Comparison of ENCODE assay signal across 21 cellular contexts in genomic region chr5:80646926-80647325, GRCh38. TPM values are rescaled to one million over a fixed set of nuclear protein-coding genes. Genes with fewer than 3 reads are reported as not detected.
A peak's percentile ranks its signal among the peaks of the same experiment; 100 is the strongest.
DNase-seq lines count a peak whose midpoint lies in the region; ATAC-seq and TF ChIP-seq lines count a peak whose summit lies in the region.
"Had no signal": no experiment of that assay in that cellular context is flagged by ENCODE, and none has a peak within 500 bp of the region (broad histone marks: within the 10 kb centered on the region; RNA-seq: fewer than 3 reads in every experiment).

No MANE protein-coding gene starts in this region.

- no peak overlapping the region for H2BK15ac ChIP-seq in neuronal stem cell (ENCODE audit: low read length)

- no peak for DNase-seq in activated CD8-positive, alpha-beta T cell treated with anti-CD3 and anti-CD28 coated beads, Interleukin-2, amount 10 ng/mL, durations not matched to agents 7 days and 5 days
- no peak for DNase-seq in activated CD8-positive, alpha-beta T cell treated with anti-CD3 and anti-CD28 coated beads for 36 hours
- DNase-seq in Calu3 (no peak), NCI-H69 (lab: John Stamatoyannopoulos, UW) (peak; percentile 37), RWPE1 (ENCODE audit: low spot score) (no peak), omental fat pad (ENCODE audit: low spot score) (no peak), neuronal stem cell (ENCODE audit: low spot score) (no peak)
- DNase-seq: ACHN; BE2C; C1 segment of cervical spinal cord; CD4-positive, CD25-positive, alpha-beta regulatory T cell; CD8-positive, alpha-beta memory T cell; COR-L47; DMS153; DMS79; GDM1; GM23248; HFFc6; IMR-90 had no signal

- H3K14ac ChIP-seq in neuronal stem cell (ENCODE audit: low read length) = no peak overlapping the region

- H3K27ac Mint-ChIP-seq in activated CD8-positive, alpha-beta T cell treated with anti-CD3 and anti-CD28 coated beads, Interleukin-2, amount 10 ng/mL, durations not matched to agents 7 days and 5 days = peak overlapping the region; percentile 2
- no peak overlapping the region for H3K27ac Mint-ChIP-seq in activated CD8-positive, alpha-beta T cell treated with anti-CD3 and anti-CD28 coated beads for 36 hours
- no peak overlapping the region for H3K27ac Mint-ChIP-seq in Calu3 (ENCODE audit: unreplicated experiment)
- peak overlapping the region in 2 of 3 experiments; percentile 25 to 41 for H3K27ac Mint-ChIP-seq in nephron
- H3K27ac Mint-ChIP-seq: CD8-positive, alpha-beta memory T cell; HFFc6 had no signal

- no peak overlapping the region for H4K91ac ChIP-seq in neuronal stem cell (ENCODE audit: low read depth, low read length, poor library complexity)

- no peak overlapping the region for H2AK5ac ChIP-seq in neuronal stem cell (ENCODE audit: low read depth, low read length)

- no peak overlapping the region for H2BK12ac ChIP-seq in neuronal stem cell (ENCODE audit: low read length)

- ATAC-seq in activated CD8-positive, alpha-beta T cell treated with anti-CD3 and anti-CD28 coated beads, Interleukin-2, amount 10 ng/mL, durations not matched to agents 7 days and 5 days = no peak
- no peak for ATAC-seq in activated CD8-positive, alpha-beta T cell treated with anti-CD3 and anti-CD28 coated beads for 36 hours
- ATAC-seq in omental fat pad (ENCODE audit: low FRiP score) = no peak

- peaks cover 10% of the 10 kb centered on the region for H3K4me1 Mint-ChIP-seq in activated CD8-positive, alpha-beta T cell treated with anti-CD3 and anti-CD28 coated beads, Interleukin-2, amount 10 ng/mL, durations not matched to agents 7 days and 5 days (ENCODE audit: low read depth)
- peaks cover 4% of the 10 kb centered on the region for H3K4me1 Mint-ChIP-seq in activated CD8-positive, alpha-beta T cell treated with anti-CD3 and anti-CD28 coated beads for 36 hours (ENCODE audit: low read depth)
- H3K4me1 Mint-ChIP-seq in Calu3 (ENCODE audit: low read depth, unreplicated experiment) = peaks cover 9% of the 10 kb centered on the region
- H3K4me1 Mint-ChIP-seq in nephron = peaks cover 9% of the 10 kb centered on the region

- H3K27me3 Mint-ChIP-seq in activated CD8-positive, alpha-beta T cell treated with anti-CD3 and anti-CD28 coated beads, Interleukin-2, amount 10 ng/mL, durations not matched to agents 7 days and 5 days (ENCODE audit: low read depth) = no peaks in the 10 kb centered on the region
- no peaks in the 10 kb centered on the region for H3K27me3 Mint-ChIP-seq in activated CD8-positive, alpha-beta T cell treated with anti-CD3 and anti-CD28 coated beads for 36 hours
- no peaks in the 10 kb centered on the region for H3K27me3 Mint-ChIP-seq in Calu3 (ENCODE audit: unreplicated experiment)
- H3K27me3 Mint-ChIP-seq in nephron (ENCODE audit: low read depth) = no peaks in the 10 kb centered on the region
- H3K27me3 Mint-ChIP-seq: CD4-positive, CD25-positive, alpha-beta regulatory T cell; CD8-positive, alpha-beta memory T cell had no signal

- H3K4me3 Mint-ChIP-seq in activated CD8-positive, alpha-beta T cell treated with anti-CD3 and anti-CD28 coated beads, Interleukin-2, amount 10 ng/mL, durations not matched to agents 7 days and 5 days = no peak overlapping the region
- H3K4me3 Mint-ChIP-seq in activated CD8-positive, alpha-beta T cell treated with anti-CD3 and anti-CD28 coated beads for 36 hours = no peak overlapping the region
- H3K4me3 Mint-ChIP-seq in Calu3 (ENCODE audit: low read depth, unreplicated experiment) (no peak overlapping the region), nephron (no peak overlapping the region)
- H3K4me3 Mint-ChIP-seq: CD4-positive, CD25-positive, alpha-beta regulatory T cell; CD8-positive, alpha-beta memory T cell; HFFc6 had no signal

- no peak overlapping the region for H2AFZ ChIP-seq in neuronal stem cell (ENCODE audit: low read length)
- H2AFZ ChIP-seq: GM23248 had no signal

- TSS peak; percentile 7 for BruUV-seq in Calu3 (replicated peaks; lab: Mats Ljungman, UMichigan)

- H3K9me3 ChIP-seq in neuronal stem cell (replicated peaks in 1 of 2; ENCODE audit: control insufficient read depth in 2 of 2, insufficient read depth in 1 of 2, low read depth in 1 of 2, low read length in 2 of 2) = peaks cover 0 to 19% of the 10 kb centered on the region in 2 donors
- H3K9me3 ChIP-seq: BE2C, HAP-1 had no signal

- no peaks in the 10 kb centered on the region for H3K79me1 ChIP-seq in neuronal stem cell (ENCODE audit: low read depth, low read length)

- peaks cover 57% of the 10 kb centered on the region for H3K36me3 Mint-ChIP-seq in activated CD8-positive, alpha-beta T cell treated with anti-CD3 and anti-CD28 coated beads, Interleukin-2, amount 10 ng/mL, durations not matched to agents 7 days and 5 days (ENCODE audit: low read depth)
- H3K36me3 Mint-ChIP-seq in activated CD8-positive, alpha-beta T cell treated with anti-CD3 and anti-CD28 coated beads for 36 hours (ENCODE audit: low read depth) = peaks cover 48% of the 10 kb centered on the region
- H3K36me3 Mint-ChIP-seq in Calu3 (ENCODE audit: insufficient read depth, unreplicated experiment) = peaks cover 20% of the 10 kb centered on the region
- H3K36me3 Mint-ChIP-seq in nephron (ENCODE audit: low read depth) = peaks cover 60% of the 10 kb centered on the region

- H3K9ac ChIP-seq in neuronal stem cell (ENCODE audit: low read depth, low read length, poor library complexity) = no peak overlapping the region
- H3K9ac ChIP-seq: GM23248 had no signal

- H4K8ac ChIP-seq in neuronal stem cell (ENCODE audit: low read depth, low read length) = no peak overlapping the region

- H3K4ac ChIP-seq in neuronal stem cell (ENCODE audit: low read length) = no peak overlapping the region

- H3K4me3 ChIP-seq in neuronal stem cell (ENCODE audit: low read length in 2 of 2) = no peak overlapping the region
- H3K4me3 ChIP-seq: GM23248, HAP-1 had no signal

- WGBS in neuronal stem cell (ENCODE audit: extremely low coverage in 2 of 2, insufficient read length in 2 of 2, insufficient replicate concordance in 1 of 2), 2 donors = no CpG with 5 or more reads among the region's 3 CpGs

- no peaks in the 10 kb centered on the region for H3K9me3 Mint-ChIP-seq in activated CD8-positive, alpha-beta T cell treated with anti-CD3 and anti-CD28 coated beads, Interleukin-2, amount 10 ng/mL, durations not matched to agents 7 days and 5 days (ENCODE audit: insufficient read depth)
- H3K9me3 Mint-ChIP-seq in activated CD8-positive, alpha-beta T cell treated with anti-CD3 and anti-CD28 coated beads for 36 hours = no peaks in the 10 kb centered on the region
- H3K9me3 Mint-ChIP-seq in Calu3 (ENCODE audit: low read depth, unreplicated experiment) = no peaks in the 10 kb centered on the region
- H3K9me3 Mint-ChIP-seq in nephron = peaks cover 5% of the 10 kb centered on the region
- H3K9me3 Mint-ChIP-seq: CD4-positive, CD25-positive, alpha-beta regulatory T cell; CD8-positive, alpha-beta memory T cell; HFFc6 had no signal

- H3K27ac ChIP-seq in RWPE1 (no peak overlapping the region), neuronal stem cell (replicated peaks; ENCODE audit: low read length) (no peak overlapping the region)
- H3K27ac ChIP-seq: GM23248 had no signal

- no peak for TF ChIP-seq CTCF in activated CD8-positive, alpha-beta T cell treated with anti-CD3 and anti-CD28 coated beads for 36 hours (IDR thresholded peaks at IDR 0.05)
- no peak for TF ChIP-seq CTCF in Calu3 (IDR thresholded peaks at IDR 0.05; ENCODE audit: unreplicated experiment)
- no peak for TF ChIP-seq CTCF in nephron (IDR thresholded peaks at IDR 0.05; ENCODE audit: unreplicated experiment in 3 of 3)
- TF ChIP-seq CTCF in RWPE1 (conservative IDR thresholded peaks at IDR 0.05; ENCODE audit: low read depth) = no peak
- no peak for TF ChIP-seq CTCF in omental fat pad (IDR thresholded peaks at IDR 0.05)

- POLR2A ChIA-PET in activated CD8-positive, alpha-beta T cell treated with anti-CD3 and anti-CD28 coated beads, Interleukin-2, amount 10 ng/mL, durations not matched to agents 7 days and 5 days (lab: Charles Lee) = no interaction called here
- POLR2A ChIA-PET in activated CD8-positive, alpha-beta T cell treated with anti-CD3 and anti-CD28 coated beads for 36 hours (lab: Charles Lee) = no interaction called here
- POLR2A ChIA-PET in RWPE1 (lab: Yijun Ruan, JAX; ENCODE audit: low non-redundant PET) = no interaction called here

- H2BK120ac ChIP-seq in neuronal stem cell (ENCODE audit: low read depth, low read length) = no peak overlapping the region

- CTCF ChIA-PET in activated CD8-positive, alpha-beta T cell treated with anti-CD3 and anti-CD28 coated beads, Interleukin-2, amount 10 ng/mL, durations not matched to agents 7 days and 5 days (lab: Charles Lee) = no interaction called here
- CTCF ChIA-PET in activated CD8-positive, alpha-beta T cell treated with anti-CD3 and anti-CD28 coated beads for 36 hours (lab: Charles Lee) = no interaction called here
- CTCF ChIA-PET in Calu3 (lab: Charles Lee) = no interaction called here
- CTCF ChIA-PET in RWPE1 (lab: Yijun Ruan, JAX) = interaction anchor here (0.6 kb wide), 1 partner anchor 160 kb away, joined by 3 read pairs; no protein-coding TSS in a partner anchor

- H3K18ac ChIP-seq in neuronal stem cell (ENCODE audit: low read length) = no peak overlapping the region

- peaks cover 12 to 19% of the 10 kb centered on the region in 2 donors for H3K36me3 ChIP-seq in neuronal stem cell (replicated peaks in 1 of 2; ENCODE audit: control insufficient read depth in 2 of 2, insufficient read depth in 2 of 2, low read length in 2 of 2)

- H3K4me2 ChIP-seq in neuronal stem cell (ENCODE audit: insufficient read depth, low read length, poor library complexity, severe bottlenecking) = no peak overlapping the region

- no peaks in the 10 kb centered on the region for H3K4me1 ChIP-seq in neuronal stem cell (ENCODE audit: control insufficient read depth in 2 of 2, insufficient read depth in 1 of 2, low read depth in 1 of 2, low read length in 2 of 2)
- H3K4me1 ChIP-seq: BE2C, HAP-1 had no signal

- no peaks in the 10 kb centered on the region for H3K27me3 ChIP-seq in neuronal stem cell (ENCODE audit: control insufficient read depth in 3 of 3, insufficient read depth in 3 of 3, low read depth in 1 of 3, low read length in 3 of 3)
- H3K27me3 ChIP-seq: BE2C had no signal

- no peak overlapping the region for H2BK5ac ChIP-seq in neuronal stem cell (ENCODE audit: low read length)

- intact Hi-C loops in activated CD8-positive, alpha-beta T cell treated with anti-CD3 and anti-CD28 coated beads for 36 hours (cut with micrococcal nuclease) = no loop called here
- intact Hi-C loops in Calu3 (cut with micrococcal nuclease; ENCODE audit: unreplicated experiment) = no loop called here

- no peak overlapping the region for H3K23ac ChIP-seq in neuronal stem cell (ENCODE audit: low read depth, low read length, poor library complexity)

RNA-seq across cellular contexts. Expression of gene MSH3, which starts 7.5 kb away (rescaled TPM):
- 10 to 100 TPM; 20.1 to 20.3 TPM for total RNA-seq in activated CD8-positive, alpha-beta T cell treated with anti-CD3 and anti-CD28 coated beads, Interleukin-2, amount 10 ng/mL, durations not matched to agents 7 days and 5 days
- total RNA-seq in activated CD8-positive, alpha-beta T cell treated with anti-CD3 and anti-CD28 coated beads for 36 hours = 10 to 100 TPM; 23.0 to 23.4 TPM
- total RNA-seq in Calu3 (2022) (15.5 and 17.2 TPM in 2 replicates), omental fat pad (10 to 100 TPM in 3 of 4 donors, 1 to 10 TPM in 1; 10.0 to 16.8 (median 13.1) TPM)
- polyA plus RNA-seq in neuronal stem cell (2013, experiment 1 of 2) = 11.4 TPM
- 11.8 TPM for polyA plus RNA-seq in neuronal stem cell (2013, experiment 2 of 2)

RNA-seq across cellular contexts. Expression of gene DHFR, which starts 7.9 kb away (rescaled TPM):
- total RNA-seq in activated CD8-positive, alpha-beta T cell treated with anti-CD3 and anti-CD28 coated beads, Interleukin-2, amount 10 ng/mL, durations not matched to agents 7 days and 5 days = 100 to 1,000 TPM in 1 of 2 experiments, 10 to 100 TPM in 1; 96.2 to 102 TPM
- total RNA-seq in activated CD8-positive, alpha-beta T cell treated with anti-CD3 and anti-CD28 coated beads for 36 hours = 100 to 1,000 TPM; 107 to 109 TPM
- total RNA-seq in Calu3 (2022) = 46.9 and 58.0 TPM in 2 replicates
- 10 to 100 TPM in 3 of 4 donors, 1 to 10 TPM in 1; 9.1 to 12.2 (median 10.2) TPM for total RNA-seq in omental fat pad
- 139 TPM for polyA plus RNA-seq in neuronal stem cell (2013, experiment 1 of 2)
- 143 TPM for polyA plus RNA-seq in neuronal stem cell (2013, experiment 2 of 2)

Comparison
In these comparisons a context has a peak if more than half of its experiments do, and no peak if none do; other contexts are left out.
1. H3K27ac Mint-ChIP-seq: peak in activated CD8-positive, alpha-beta T cell treated with anti-CD3 and anti-CD28 coated beads, Interleukin-2, amount 10 ng/mL, durations not matched to agents 7 days and 5 days (single experiment) and nephron (2 of 3); none in activated CD8-positive, alpha-beta T cell treated with anti-CD3 and anti-CD28 coated beads for 36 hours (single experiment) and Calu3 (single experiment).